In genomic region chr12:82357845-82358199, GRCh38 we compare ENCODE assay signal across 8 cellular contexts. TPM values are rescaled to one million over a fixed set of nuclear protein-coding genes. Genes with fewer than 3 reads are reported as not detected.
DNase-seq lines count a peak whose midpoint lies in the region; ATAC-seq and TF ChIP-seq lines count a peak whose summit lies in the region.

No MANE protein-coding gene starts in this region.

- peak overlapping the region; percentile 87 for H3K27ac ChIP-seq in iPS-18a (ENCODE audit: low read length)
- H3K27ac ChIP-seq in stomach, result peak overlapping the region; percentile 93 to 98 (median 95)

- H3K4me3 ChIP-seq in iPS-18a (ENCODE audit: low read length), result peak overlapping the region; percentile 98
- H3K4me3 ChIP-seq in stomach, result peak overlapping the region; percentile 76 to 93 (median 88)

- H3K4me1 Mint-ChIP-seq in activated CD8-positive, alpha-beta T cell treated with anti-CD3 and anti-CD28 coated beads for 36 hours (ENCODE audit: low read depth), result peaks cover 43% of the 10 kb centered on the region

- H3K4me3 Mint-ChIP-seq in activated CD8-positive, alpha-beta T cell treated with anti-CD3 and anti-CD28 coated beads for 36 hours, result peak overlapping the region; percentile 91

- TF ChIP-seq EP300 in stomach (IDR thresholded peaks at IDR 0.05), result no peak

- intact Hi-C loops in activated CD8-positive, alpha-beta T cell treated with anti-CD3 and anti-CD28 coated beads for 36 hours (cut with micrococcal nuclease), result no loop called here
- intact Hi-C loops in stomach (cut with DNase I; ENCODE audit: low total_unique reads), result no loop called here

- H3K27me3 ChIP-seq in iPS-18a (ENCODE audit: control insufficient read depth, insufficient read depth, low read length) (no peaks in the 10 kb centered on the region), stomach (no peaks in the 10 kb centered on the region)

- no peak for TF ChIP-seq POLR2A in stomach (IDR thresholded peaks at IDR 0.05)

- peaks cover 3% of the 10 kb centered on the region for H3K9me3 Mint-ChIP-seq in activated CD8-positive, alpha-beta T cell treated with anti-CD3 and anti-CD28 coated beads for 36 hours

- H3K9me3 ChIP-seq in iPS-18a (ENCODE audit: control insufficient read depth, low read depth, low read length), result no peaks in the 10 kb centered on the region
- H3K9me3 ChIP-seq in stomach, result no peaks in the 10 kb centered on the region

- H3K4me1 ChIP-seq in iPS-18a (ENCODE audit: control insufficient read depth, low read depth, low read length) (no peaks in the 10 kb centered on the region), stomach (peaks cover 34 to 61% (median 47%) of the 10 kb centered on the region in 4 donors)

- WGBS in stomach, 5 donors, result 0 to 1% (median 1%) methylated on average over 10 of the region's 10 CpGs

- DNase-seq in NCI-H510A treated with DMSO at 0.1 percent for 48 hours (lab: John Stamatoyannopoulos, UW), result peak; percentile 30
- DNase-seq in NCI-H510A (lab: John Stamatoyannopoulos, UW), result no peak
- DNase-seq in activated CD8-positive, alpha-beta T cell treated with anti-CD3 and anti-CD28 coated beads for 36 hours, result no peak
- no peak for DNase-seq in stomach
- DNase-seq in OCI-M1 (lab: John Stamatoyannopoulos, UW), result no peak
- DNase-seq in SKM-1 treated with dmso at 0.1 percent for 144 hours (lab: John Stamatoyannopoulos, UW; ENCODE audit: unreplicated experiment), result no peak

- no peaks in the 10 kb centered on the region for H3K27me3 Mint-ChIP-seq in activated CD8-positive, alpha-beta T cell treated with anti-CD3 and anti-CD28 coated beads for 36 hours

- H3K36me3 Mint-ChIP-seq in activated CD8-positive, alpha-beta T cell treated with anti-CD3 and anti-CD28 coated beads for 36 hours (ENCODE audit: low read depth), result peaks cover 51% of the 10 kb centered on the region

- no peak for ATAC-seq in activated CD8-positive, alpha-beta T cell treated with anti-CD3 and anti-CD28 coated beads for 36 hours
- ATAC-seq in GM18907 (IDR thresholded peaks at IDR 0.05; ENCODE audit: unreplicated experiment), result no peak

- POLR2A ChIA-PET in activated CD8-positive, alpha-beta T cell treated with anti-CD3 and anti-CD28 coated beads for 36 hours (lab: Charles Lee), result interaction anchor here (0.7 to 1.2 kb wide), 3 partner anchors 12 to 328 kb away, joined by 3 to 5 read pairs (median 3); partner anchors contain the start of gene TMTC2

- peak overlapping the region; percentile 97 for H3K9ac ChIP-seq in iPS-18a (ENCODE audit: low read length)

- no peak for TF ChIP-seq CTCF in activated CD8-positive, alpha-beta T cell treated with anti-CD3 and anti-CD28 coated beads for 36 hours (IDR thresholded peaks at IDR 0.05)
- TF ChIP-seq CTCF in stomach (IDR thresholded peaks at IDR 0.05), result no peak

- CTCF ChIA-PET in activated CD8-positive, alpha-beta T cell treated with anti-CD3 and anti-CD28 coated beads for 36 hours (lab: Charles Lee), result interaction anchor here (0.5 to 2.6 kb wide), 19 partner anchors 8 to 724 kb away, joined by 3 to 10 read pairs (median 4); no protein-coding TSS in a partner anchor

- H3K36me3 ChIP-seq in iPS-18a (ENCODE audit: control insufficient read depth, low read depth, low read length) (peaks cover 33% of the 10 kb centered on the region), stomach (peaks cover 13 to 40% (median 36%) of the 10 kb centered on the region in 4 donors)

- H3K27ac Mint-ChIP-seq in activated CD8-positive, alpha-beta T cell treated with anti-CD3 and anti-CD28 coated beads for 36 hours, result peak overlapping the region; percentile 99

RNA-seq across cellular contexts. Expression of gene CCDC59, which starts 0.4 kb away (rescaled TPM):
- 10 to 100 TPM; 93.9 to 95.3 TPM for total RNA-seq in activated CD8-positive, alpha-beta T cell treated with anti-CD3 and anti-CD28 coated beads for 36 hours
- total RNA-seq in stomach, result 10 to 100 TPM; 19.4 to 75.3 (median 43.9) TPM
- polyA plus RNA-seq in stomach, result 10 to 100 TPM; 40.0 to 59.3 (median 51.9) TPM

RNA-seq across cellular contexts. Expression of gene METTL25, which starts 0.5 kb away (rescaled TPM):
- 1 to 10 TPM; 4.6 to 6.6 TPM for total RNA-seq in activated CD8-positive, alpha-beta T cell treated with anti-CD3 and anti-CD28 coated beads for 36 hours
- total RNA-seq in stomach, result 10 to 100 TPM in 4 of 5 donors, 1 to 10 TPM in 1; 3.5 to 26.4 (median 12.2) TPM
- polyA plus RNA-seq in stomach, result 1 to 10 TPM; 5.0 to 8.1 (median 6.9) TPM
